27 cellular contexts compared by ENCODE assay signal in genomic region chr5:149108651-149109280, GRCh38. TPM values are rescaled to one million over a fixed set of nuclear protein-coding genes. Genes with fewer than 3 reads are reported as not detected.
"Had no signal": no experiment of that assay in that cellular context is flagged by ENCODE, and none has a peak within 500 bp of the region (broad histone marks: within the 10 kb centered on the region; RNA-seq: fewer than 3 reads in every experiment).

No MANE protein-coding gene starts in this region.

- H3K9me3 ChIP-seq: left ventricle myocardium inferior, tibial artery had no signal

- H3K4me3 ChIP-seq: left ventricle myocardium inferior, tibial artery had no signal

- H3K36me3 ChIP-seq: left ventricle myocardium inferior, tibial artery had no signal

- H3K27ac ChIP-seq: foreskin keratinocyte, left ventricle myocardium inferior, tibial artery had no signal

- DNase-seq: activated CD4-positive, alpha-beta T cell treated with anti-CD3 and anti-CD28 coated beads, Interleukin-2, amount 10 ng/mL, durations not matched to agents 7 days and 5 days; activated CD8-positive, alpha-beta T cell treated with anti-CD3 and anti-CD28 coated beads, Interleukin-2, amount 10 ng/mL, durations not matched to agents 7 days and 5 days; activated naive CD4-positive, alpha-beta T cell treated with anti-CD3 and anti-CD28 coated beads for 36 hours; activated T-cell treated with anti-CD3 and anti-CD28 coated beads, Interleukin-2, amount 50 U/mL, for 24 hours; aorta; cerebellar nuclear complex; cortex of kidney; foreskin keratinocyte; glutamatergic neuron; hypothalamus; left ventricle myocardium inferior; mammary epithelial cell; midbrain; nephron progenitor cell; occipital lobe; retina; stimulated activated CD4-positive, alpha-beta T cell treated with anti-CD3 and anti-CD28 coated beads, Interleukin-12 subunit alpha, Interleukin-12 subunit beta, amount 100 ng/mL, for 4 hours; stimulated activated CD4-positive, alpha-beta T cell treated with anti-CD3 and anti-CD28 coated beads, Interleukin-1b, Interleukin-23, amount 100 ng/mL, for 48 hours; stimulated activated CD8-positive, alpha-beta memory T cell treated with anti-CD3 and anti-CD28 coated beads, Interleukin-4, amount 100 ng/mL, for 48 hours; stimulated activated naive CD4-positive, alpha-beta T cell; T-helper 1 cell; T-helper 9 cell; tibial artery had no signal

- FAIRE-seq: endometrium, urothelium cell line had no signal

- ATAC-seq: activated CD4-positive, CD25-positive, alpha-beta regulatory T cell treated with anti-CD3 and anti-CD28 coated beads, Interleukin-2, amount 50 U/mL, for 24 hours; activated CD8-positive, alpha-beta T cell treated with anti-CD3 and anti-CD28 coated beads, Interleukin-2, amount 10 ng/mL, durations not matched to agents 7 days and 5 days; foreskin keratinocyte had no signal

- H3K4me1 ChIP-seq: tibial artery had no signal

- H3K27me3 ChIP-seq: foreskin keratinocyte, tibial artery had no signal

RNA-seq across cellular contexts. Expression of gene ABLIM3, which starts 32.5 kb away (rescaled TPM):
- total RNA-seq: activated CD4-positive, alpha-beta T cell treated with anti-CD3 and anti-CD28 coated beads, Interleukin-2, amount 10 ng/mL, durations not matched to agents 7 days and 5 days; activated CD8-positive, alpha-beta T cell treated with anti-CD3 and anti-CD28 coated beads, Interleukin-2, amount 10 ng/mL, durations not matched to agents 7 days and 5 days; activated naive CD4-positive, alpha-beta T cell treated with anti-CD3 and anti-CD28 coated beads for 36 hours; activated T-helper 2 cell treated with anti-CD3 and anti-CD28 coated beads, Interferon-gamma antibody, Interleukin-2, Interleukin-4, amounts not matched to agents 10 μg/mL and 5 μg/mL and 100 μg/mL, durations not matched to agents 14 hours and 24 hours and 36 hours had no signal

RNA-seq across cellular contexts. Expression of gene SH3TC2, which starts 45.9 kb away (rescaled TPM):
- total RNA-seq: activated CD4-positive, alpha-beta T cell treated with anti-CD3 and anti-CD28 coated beads, Interleukin-2, amount 10 ng/mL, durations not matched to agents 7 days and 5 days; activated CD8-positive, alpha-beta T cell treated with anti-CD3 and anti-CD28 coated beads, Interleukin-2, amount 10 ng/mL, durations not matched to agents 7 days and 5 days; activated naive CD4-positive, alpha-beta T cell treated with anti-CD3 and anti-CD28 coated beads for 36 hours; activated T-helper 2 cell treated with anti-CD3 and anti-CD28 coated beads, Interferon-gamma antibody, Interleukin-2, Interleukin-4, amounts not matched to agents 10 μg/mL and 5 μg/mL and 100 μg/mL, durations not matched to agents 14 hours and 24 hours and 36 hours had no signal
- polyA plus RNA-seq: aorta had no signal
